1 cellular context compared by ENCODE assay signal in genomic region chr16:3718628-3719027, GRCh38.
TF ChIP-seq lines count a peak whose summit lies in the region.

No MANE protein-coding gene starts in this region.

TF ChIP-seq in IMR-90, 13 proteins besides CTCF, POLR2A, EP300 and RAD21 (continued from another document):
- TF ChIP-seq CHD1 (IDR thresholded peaks at IDR 0.05; ENCODE audit: low read depth, low read length) = no peak
- TF ChIP-seq RFX5 (IDR thresholded peaks at IDR 0.05; ENCODE audit: low read depth, low read length) = no peak
- TF ChIP-seq NFE2L2 (IDR thresholded peaks at IDR 0.05; ENCODE audit: low read depth, low read length) = no peak
- no peak for TF ChIP-seq FOS (IDR thresholded peaks at IDR 0.05; ENCODE audit: low read depth, low read length)
- no peak for TF ChIP-seq ELK1 (IDR thresholded peaks at IDR 0.05; ENCODE audit: borderline replicate concordance, low read depth, low read length)
- TF ChIP-seq MAFK (IDR thresholded peaks at IDR 0.05; ENCODE audit: low read depth, low read length) = no peak
- TF ChIP-seq SMC3 (IDR thresholded peaks at IDR 0.05; ENCODE audit: low read depth, low read length) = no peak
- no peak for TF ChIP-seq MXI1 (IDR thresholded peaks at IDR 0.05; ENCODE audit: borderline replicate concordance, low read depth, low read length)
- TF ChIP-seq CEBPB (IDR thresholded peaks at IDR 0.05; ENCODE audit: low read depth, low read length) = no peak
- no peak for TF ChIP-seq MAZ (IDR thresholded peaks at IDR 0.05; ENCODE audit: borderline replicate concordance, low read depth, low read length)
- TF ChIP-seq BHLHE40 (IDR thresholded peaks at IDR 0.05; ENCODE audit: low read depth, low read length) = no peak
- no peak for TF ChIP-seq USF2 (IDR thresholded peaks at IDR 0.05; ENCODE audit: low read depth, low read length)
